ENCODE assay signal across 14 cellular contexts in genomic region chr13:40657961-40658360, GRCh38. TPM values are rescaled to one million over a fixed set of nuclear protein-coding genes. Genes with fewer than 3 reads are reported as not detected.
A peak's percentile ranks its signal among the peaks of the same experiment; 100 is the strongest.
DNase-seq lines count a peak whose midpoint lies in the region; ATAC-seq and TF ChIP-seq lines count a peak whose summit lies in the region.
"Had no signal": no experiment of that assay in that cellular context is flagged by ENCODE, and none has a peak within 500 bp of the region (broad histone marks: within the 10 kb centered on the region; RNA-seq: fewer than 3 reads in every experiment).

No MANE protein-coding gene starts in this region.

- CTCF ChIA-PET in CD8-positive, alpha-beta T cell (lab: Charles Lee) = interaction anchor here (0.6 to 1.0 kb wide), 2 partner anchors 14 to 174 kb away, joined by 3 read pairs; no protein-coding TSS in a partner anchor
- CTCF ChIA-PET in mammary epithelial cell (lab: Charles Lee; ENCODE audit: low non-redundant PET) = no interaction called here

- H2AFZ ChIP-seq in mammary epithelial cell (ENCODE audit: low read depth, low read length) = no peak overlapping the region

- H3K9me3 ChIP-seq in CD4-positive, CD25-positive, alpha-beta regulatory T cell (ENCODE audit: control insufficient read depth in 2 of 2, low read length in 2 of 2) = no peaks in the 10 kb centered on the region
- no peaks in the 10 kb centered on the region for H3K9me3 ChIP-seq in CD8-positive, alpha-beta T cell (ENCODE audit: low read length)
- no peaks in the 10 kb centered on the region for H3K9me3 ChIP-seq in mammary epithelial cell (replicated peaks; ENCODE audit: insufficient read depth, low read length)

- TF ChIP-seq CTCF in CD8-positive, alpha-beta T cell (IDR thresholded peaks at IDR 0.05) = no peak
- TF ChIP-seq CTCF in mammary epithelial cell (conservative IDR thresholded peaks at IDR 0.05 in 1 of 2, IDR thresholded peaks at IDR 0.05 in 1 of 2; ENCODE audit: extremely low read depth in 1 of 2, insufficient read depth in 1 of 2, low read depth in 1 of 2, low read length in 2 of 2) = no peak

- intact Hi-C loops in CD8-positive, alpha-beta T cell (cut with DNase I, micrococcal nuclease) = no loop called here
- intact Hi-C loops in activated T-helper 1 cell treated with anti-CD3 and anti-CD28 coated beads, Interleukin-12 subunit alpha, Interleukin-12 subunit beta, Interleukin-2, Interleukin-4 antibody, amounts not matched to agents 30 ng/mL and 10 ng/mL and 1 ng/mL, durations not matched to agents 14 hours and 24 hours and 36 hours (cut with micrococcal nuclease) = no loop called here
- intact Hi-C loops in mammary epithelial cell (cut with micrococcal nuclease) = no loop called here

- no TSS peak for BruUV-seq in mammary epithelial cell (replicated peaks; lab: Mats Ljungman, UMichigan)

- POLR2A ChIA-PET in CD8-positive, alpha-beta T cell (lab: Charles Lee) = interaction anchor here (1.0 to 1.9 kb wide), 2 partner anchors 8 to 10 kb away, joined by 3 to 4 read pairs; partner anchors contain the start of gene FOXO1

- no peaks in the 10 kb centered on the region for H4K20me1 ChIP-seq in mammary epithelial cell (ENCODE audit: insufficient read depth, low read length)

- H3K4me1 Mint-ChIP-seq in CD4-positive, CD25-positive, alpha-beta regulatory T cell = peaks cover 65 to 97% (median 80%) of the 10 kb centered on the region in 4 donors
- peaks cover 88% of the 10 kb centered on the region for H3K4me1 Mint-ChIP-seq in CD8-positive, alpha-beta T cell (ENCODE audit: low read depth)
- peaks cover 84% of the 10 kb centered on the region for H3K4me1 Mint-ChIP-seq in activated T-helper 1 cell treated with anti-CD3 and anti-CD28 coated beads, Interleukin-12 subunit alpha, Interleukin-12 subunit beta, Interleukin-2, Interleukin-4 antibody, amounts not matched to agents 30 ng/mL and 10 ng/mL and 1 ng/mL, durations not matched to agents 14 hours and 24 hours and 36 hours (ENCODE audit: low read depth)

- peaks cover 94% of the 10 kb centered on the region for H3K4me1 ChIP-seq in CD4-positive, CD25-positive, alpha-beta regulatory T cell (ENCODE audit: control insufficient read depth, insufficient read depth, low read length, poor library complexity, severe bottlenecking)
- peaks cover 85% of the 10 kb centered on the region for H3K4me1 ChIP-seq in CD8-positive, alpha-beta T cell (ENCODE audit: insufficient read depth, low read length)
- peaks cover 9% of the 10 kb centered on the region for H3K4me1 ChIP-seq in mammary epithelial cell (ENCODE audit: insufficient read depth, low read length)

- dilution Hi-C loops in mammary epithelial cell (cut with HindIII; ENCODE audit: low sequenced_read_pairs) = no loop called here

- H3K27me3 Mint-ChIP-seq in CD4-positive, CD25-positive, alpha-beta regulatory T cell = no peaks in the 10 kb centered on the region
- no peaks in the 10 kb centered on the region for H3K27me3 Mint-ChIP-seq in CD8-positive, alpha-beta T cell (ENCODE audit: low read depth)
- H3K27me3 Mint-ChIP-seq in activated T-helper 1 cell treated with anti-CD3 and anti-CD28 coated beads, Interleukin-12 subunit alpha, Interleukin-12 subunit beta, Interleukin-2, Interleukin-4 antibody, amounts not matched to agents 30 ng/mL and 10 ng/mL and 1 ng/mL, durations not matched to agents 14 hours and 24 hours and 36 hours (ENCODE audit: insufficient read depth) = no peaks in the 10 kb centered on the region

- H3K4me3 Mint-ChIP-seq in CD4-positive, CD25-positive, alpha-beta regulatory T cell = peak overlapping the region; percentile 46 to 98 (median 84)
- peak overlapping the region; percentile 44 for H3K4me3 Mint-ChIP-seq in CD8-positive, alpha-beta T cell
- peak overlapping the region; percentile 15 for H3K4me3 Mint-ChIP-seq in activated T-helper 1 cell treated with anti-CD3 and anti-CD28 coated beads, Interleukin-12 subunit alpha, Interleukin-12 subunit beta, Interleukin-2, Interleukin-4 antibody, amounts not matched to agents 30 ng/mL and 10 ng/mL and 1 ng/mL, durations not matched to agents 14 hours and 24 hours and 36 hours

- peaks cover 27% of the 10 kb centered on the region for H3K79me2 ChIP-seq in mammary epithelial cell (ENCODE audit: insufficient read depth, low read length)

- H3K27me3 ChIP-seq in CD4-positive, CD25-positive, alpha-beta regulatory T cell (ENCODE audit: control insufficient read depth, insufficient read depth, low read length) = no peaks in the 10 kb centered on the region
- H3K27me3 ChIP-seq in CD8-positive, alpha-beta T cell (ENCODE audit: insufficient read depth, low read length) = no peaks in the 10 kb centered on the region
- H3K27me3 ChIP-seq in mammary epithelial cell (ENCODE audit: insufficient read depth, low read length) = no peaks in the 10 kb centered on the region

- H3K36me3 ChIP-seq in CD4-positive, CD25-positive, alpha-beta regulatory T cell (ENCODE audit: control insufficient read depth, insufficient read depth, low read length) = peaks cover 3% of the 10 kb centered on the region
- no peaks in the 10 kb centered on the region for H3K36me3 ChIP-seq in CD8-positive, alpha-beta T cell (ENCODE audit: insufficient read depth, low read length)
- no peaks in the 10 kb centered on the region for H3K36me3 ChIP-seq in mammary epithelial cell (ENCODE audit: insufficient read depth, low read length)

- H3K9me3 Mint-ChIP-seq in CD4-positive, CD25-positive, alpha-beta regulatory T cell = no peaks in the 10 kb centered on the region
- H3K9me3 Mint-ChIP-seq in CD8-positive, alpha-beta T cell = no peaks in the 10 kb centered on the region
- peaks cover 6% of the 10 kb centered on the region for H3K9me3 Mint-ChIP-seq in activated T-helper 1 cell treated with anti-CD3 and anti-CD28 coated beads, Interleukin-12 subunit alpha, Interleukin-12 subunit beta, Interleukin-2, Interleukin-4 antibody, amounts not matched to agents 30 ng/mL and 10 ng/mL and 1 ng/mL, durations not matched to agents 14 hours and 24 hours and 36 hours

- H3K9ac ChIP-seq in mammary epithelial cell (ENCODE audit: insufficient read depth, low read length) = no peak overlapping the region

- no peak for DNase-seq in CD4-positive, CD25-positive, alpha-beta regulatory T cell
- no peak for DNase-seq in CD8-positive, alpha-beta T cell
- DNase-seq in activated T-helper 1 cell treated with anti-CD3 and anti-CD28 coated beads, Interleukin-12 subunit alpha, Interleukin-12 subunit beta, Interleukin-2, Interleukin-4 antibody, amounts not matched to agents 30 ng/mL and 10 ng/mL and 1 ng/mL, durations not matched to agents 14 hours and 24 hours and 36 hours (ENCODE audit: low spot score) = no peak
- DNase-seq in left lobe of liver (ENCODE audit: low spot score) = no peak
- no peak for DNase-seq in NCI-H2196 treated with DMSO at 0.1 percent for 48 hours (lab: John Stamatoyannopoulos, UW; ENCODE audit: unreplicated experiment)
- DNase-seq in mammary epithelial cell = no peak
- DNase-seq: activated CD4-positive, alpha-beta T cell treated with anti-CD3 and anti-CD28 coated beads, Interleukin-2, amount 50 U/mL, for 48 hours; activated gamma-delta T cell treated with Interleukin-2 at 50 U/mL for 16 hours; C1 segment of cervical spinal cord; DMS79 treated with DMSO at 0.1 percent for 48 hours; IMR-90; NCI-H1105; T1000 had no signal

- peak overlapping the region; percentile 15 to 79 (median 53) for H3K27ac Mint-ChIP-seq in CD4-positive, CD25-positive, alpha-beta regulatory T cell
- peak overlapping the region; percentile 81 for H3K27ac Mint-ChIP-seq in CD8-positive, alpha-beta T cell
- H3K27ac Mint-ChIP-seq in activated T-helper 1 cell treated with anti-CD3 and anti-CD28 coated beads, Interleukin-12 subunit alpha, Interleukin-12 subunit beta, Interleukin-2, Interleukin-4 antibody, amounts not matched to agents 30 ng/mL and 10 ng/mL and 1 ng/mL, durations not matched to agents 14 hours and 24 hours and 36 hours = peak overlapping the region; percentile 76

- WGBS in mammary epithelial cell (ENCODE audit: low coverage, missing lambda C conversion rate) = 86% methylated on average over 4 of the region's 4 CpGs

- H3K4me3 ChIP-seq in CD4-positive, CD25-positive, alpha-beta regulatory T cell (ENCODE audit: low read depth, low read length) = peak overlapping the region; percentile 60
- no peak overlapping the region for H3K4me3 ChIP-seq in CD8-positive, alpha-beta T cell (ENCODE audit: low read depth, low read length)
- H3K4me3 ChIP-seq in mammary epithelial cell (replicated peaks in 1 of 3; ENCODE audit: insufficient read depth in 1 of 3, low read depth in 2 of 3, low read length in 3 of 3) = no peak overlapping the region

- no peak overlapping the region for H3K27ac ChIP-seq in CD4-positive, CD25-positive, alpha-beta regulatory T cell (ENCODE audit: insufficient read depth, low read length, poor library complexity, severe bottlenecking)
- no peak overlapping the region for H3K27ac ChIP-seq in CD8-positive, alpha-beta T cell (ENCODE audit: low read depth, low read length)
- no peak overlapping the region for H3K27ac ChIP-seq in mammary epithelial cell (ENCODE audit: insufficient read depth, low read depth, low read length)

- no peak for ATAC-seq in CD4-positive, CD25-positive, alpha-beta regulatory T cell (ENCODE audit: low read depth in 2 of 2)
- no peak for ATAC-seq in CD8-positive, alpha-beta T cell
- peak; percentile 68 for ATAC-seq in left lobe of liver
- ATAC-seq in GM19035 (IDR thresholded peaks at IDR 0.05; ENCODE audit: unreplicated experiment) = no peak

- peaks cover 26% of the 10 kb centered on the region for H3K36me3 Mint-ChIP-seq in CD4-positive, CD25-positive, alpha-beta regulatory T cell
- peaks cover 12% of the 10 kb centered on the region for H3K36me3 Mint-ChIP-seq in CD8-positive, alpha-beta T cell
- peaks cover 39% of the 10 kb centered on the region for H3K36me3 Mint-ChIP-seq in activated T-helper 1 cell treated with anti-CD3 and anti-CD28 coated beads, Interleukin-12 subunit alpha, Interleukin-12 subunit beta, Interleukin-2, Interleukin-4 antibody, amounts not matched to agents 30 ng/mL and 10 ng/mL and 1 ng/mL, durations not matched to agents 14 hours and 24 hours and 36 hours (ENCODE audit: low read depth)

- no peak overlapping the region for H3K4me2 ChIP-seq in mammary epithelial cell (ENCODE audit: insufficient read depth, low read depth, low read length)

- in situ Hi-C loops in mammary epithelial cell (cut with MboI; ENCODE audit: low sequenced_read_pairs in 2 of 2) = no loop called here

RNA-seq across cellular contexts. Expression of gene FOXO1, which starts 8.5 kb away (rescaled TPM):
- total RNA-seq in CD4-positive, CD25-positive, alpha-beta regulatory T cell = 119 TPM
- 100 to 1,000 TPM in 1 of 4 donors, 10 to 100 TPM in 3; 45.5 to 115 (median 65.4) TPM for polyA plus RNA-seq in CD4-positive, CD25-positive, alpha-beta regulatory T cell
- total RNA-seq in CD8-positive, alpha-beta T cell = 10 to 100 TPM; 97.2 to 97.3 TPM
- 41.9 and 43.1 TPM in 2 replicates for total RNA-seq in activated T-helper 1 cell treated with anti-CD3 and anti-CD28 coated beads, Interleukin-12 subunit alpha, Interleukin-12 subunit beta, Interleukin-2, Interleukin-4 antibody, amounts not matched to agents 30 ng/mL and 10 ng/mL and 1 ng/mL, durations not matched to agents 14 hours and 24 hours and 36 hours
- total RNA-seq in left lobe of liver (13.3 TPM), mammary epithelial cell (10 to 100 TPM; 10.1 to 23.3 TPM)
- polyA plus RNA-seq in mammary epithelial cell = 3.3 TPM
- polyA minus RNA-seq in mammary epithelial cell = 15.0 TPM

Comparison
In these comparisons a context has a peak if more than half of its experiments do, and no peak if none do; other contexts are left out.
1. H3K4me3 Mint-ChIP-seq: peak in every context shown above with its lines; median percentile 84 in CD4-positive, CD25-positive, alpha-beta regulatory T cell; 44 in CD8-positive, alpha-beta T cell; 15 in activated T-helper 1 cell treated with anti-CD3 and anti-CD28 coated beads, Interleukin-12 subunit alpha, Interleukin-12 subunit beta, Interleukin-2, Interleukin-4 antibody, amounts not matched to agents 30 ng/mL and 10 ng/mL and 1 ng/mL, durations not matched to agents 14 hours and 24 hours and 36 hours.